ENCODE assay signal across 6 cellular contexts in genomic region chr15:27752682-27753081, GRCh38.
"Had no signal": no experiment of that assay in that cellular context is flagged by ENCODE, and none has a peak within 500 bp of the region (broad histone marks: within the 10 kb centered on the region; RNA-seq: fewer than 3 reads in every experiment).

No MANE protein-coding gene starts in this region.

- H3K27ac Mint-ChIP-seq: GM23338, IgD-negative memory B cell had no signal

- H3K27me3 Mint-ChIP-seq: IgD-negative memory B cell had no signal

- H3K27ac ChIP-seq: HL-60 had no signal

- H3K4me1 Mint-ChIP-seq: IgD-negative memory B cell had no signal

- H3K36me3 Mint-ChIP-seq: IgD-negative memory B cell had no signal

- ATAC-seq: GM23338, HepG2 had no signal

- H3K4me3 ChIP-seq: GM23338 had no signal

- DNase-seq: H9, HCEC 1CT had no signal

- H3K9me3 Mint-ChIP-seq: GM23338 had no signal

- H3K4me3 Mint-ChIP-seq: GM23338, H9, IgD-negative memory B cell had no signal
